In the genomic region with DNA sequence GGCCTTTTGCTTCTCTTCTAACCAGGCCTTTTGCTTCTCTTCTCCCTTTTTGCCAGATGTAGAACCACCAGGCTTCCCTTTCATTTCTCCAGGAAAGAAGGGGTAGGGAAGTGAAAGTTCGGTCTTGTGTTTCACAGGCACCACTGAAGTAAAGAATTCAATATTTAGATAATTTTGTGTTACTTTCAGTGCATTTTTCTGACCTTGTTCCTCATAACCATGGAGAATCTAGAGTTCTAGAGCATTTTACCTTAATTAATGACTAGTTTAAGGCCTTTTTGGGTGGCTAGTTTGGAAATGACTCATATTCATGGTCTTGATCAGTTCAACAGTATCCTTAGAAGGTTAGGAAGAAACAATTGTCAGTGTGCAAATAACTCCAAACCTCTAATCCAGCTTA, we compare ENCODE assay signal across 19 cellular contexts.
DNase-seq lines count a peak whose midpoint lies in the region; ATAC-seq lines count a peak whose summit lies in the region.
"Had no signal": no experiment of that assay in that cellular context is flagged by ENCODE, and none has a peak within 500 bp of the region (broad histone marks: within the 10 kb centered on the region; RNA-seq: fewer than 3 reads in every experiment).

No MANE protein-coding gene starts in this region.

- peaks cover 89% of the 10 kb centered on the region for H3K4me1 Mint-ChIP-seq in activated naive CD4-positive, alpha-beta T cell treated with anti-CD3 and anti-CD28 coated beads, Interleukin-2, amount 10 ng/mL, durations not matched to agents 7 days and 5 days
- peaks cover 77% of the 10 kb centered on the region for H3K4me1 Mint-ChIP-seq in T-helper 1 cell treated with Interleukin-12 subunit alpha and Interleukin-12 subunit beta and Interleukin-4 antibody, amounts not matched to agents 30 μg/mL and 1 μg/mL, for 36 hours (ENCODE audit: low read depth)
- peaks cover 58% of the 10 kb centered on the region for H3K4me1 Mint-ChIP-seq in stimulated activated effector memory CD8-positive, alpha-beta T cell treated with anti-CD3 and anti-CD28 coated beads, Interleukin-12 subunit alpha, Interleukin-12 subunit beta, amount 100 ng/mL, for 72 hours

- no peak overlapping the region for H3K4me3 Mint-ChIP-seq in activated naive CD4-positive, alpha-beta T cell treated with anti-CD3 and anti-CD28 coated beads, Interleukin-2, amount 10 ng/mL, durations not matched to agents 7 days and 5 days
- no peak overlapping the region for H3K4me3 Mint-ChIP-seq in T-helper 1 cell treated with Interleukin-12 subunit alpha and Interleukin-12 subunit beta and Interleukin-4 antibody, amounts not matched to agents 30 μg/mL and 1 μg/mL, for 36 hours
- H3K4me3 Mint-ChIP-seq in stimulated activated effector memory CD8-positive, alpha-beta T cell treated with anti-CD3 and anti-CD28 coated beads, Interleukin-12 subunit alpha, Interleukin-12 subunit beta, amount 100 ng/mL, for 72 hours, result no peak overlapping the region
- H3K4me3 Mint-ChIP-seq: activated naive CD8-positive, alpha-beta T cell treated with anti-CD3 and anti-CD28 coated beads, Interleukin-2, amount 10 ng/mL, durations not matched to agents 7 days and 5 days; T-helper 17 cell had no signal

- ATAC-seq in HG03175 (IDR thresholded peaks at IDR 0.05; ENCODE audit: unreplicated experiment), result peak; percentile 57
- ATAC-seq in stimulated activated effector memory CD8-positive, alpha-beta T cell treated with anti-CD3 and anti-CD28 coated beads, Interleukin-12 subunit alpha, Interleukin-12 subunit beta, amount 100 ng/mL, for 72 hours, result no peak
- ATAC-seq in GM21786 (IDR thresholded peaks at IDR 0.05; ENCODE audit: unreplicated experiment), result no peak
- ATAC-seq in GM21717 (IDR thresholded peaks at IDR 0.05; ENCODE audit: unreplicated experiment), result no peak
- ATAC-seq: left ventricle myocardium superior, Right ventricle myocardium inferior, sciatic nerve, T-helper 17 cell had no signal

- H3K36me3 Mint-ChIP-seq in activated naive CD4-positive, alpha-beta T cell treated with anti-CD3 and anti-CD28 coated beads, Interleukin-2, amount 10 ng/mL, durations not matched to agents 7 days and 5 days, result peaks cover 18% of the 10 kb centered on the region
- peaks cover 30% of the 10 kb centered on the region for H3K36me3 Mint-ChIP-seq in T-helper 1 cell treated with Interleukin-12 subunit alpha and Interleukin-12 subunit beta and Interleukin-4 antibody, amounts not matched to agents 30 μg/mL and 1 μg/mL, for 36 hours (ENCODE audit: low read depth)
- H3K36me3 Mint-ChIP-seq in stimulated activated effector memory CD8-positive, alpha-beta T cell treated with anti-CD3 and anti-CD28 coated beads, Interleukin-12 subunit alpha, Interleukin-12 subunit beta, amount 100 ng/mL, for 72 hours, result peaks cover 5% of the 10 kb centered on the region

- H3K27ac Mint-ChIP-seq in activated naive CD4-positive, alpha-beta T cell treated with anti-CD3 and anti-CD28 coated beads, Interleukin-2, amount 10 ng/mL, durations not matched to agents 7 days and 5 days, result peak overlapping the region; percentile 24
- peak overlapping the region; percentile 86 for H3K27ac Mint-ChIP-seq in T-helper 1 cell treated with Interleukin-12 subunit alpha and Interleukin-12 subunit beta and Interleukin-4 antibody, amounts not matched to agents 30 μg/mL and 1 μg/mL, for 36 hours
- H3K27ac Mint-ChIP-seq in stimulated activated effector memory CD8-positive, alpha-beta T cell treated with anti-CD3 and anti-CD28 coated beads, Interleukin-12 subunit alpha, Interleukin-12 subunit beta, amount 100 ng/mL, for 72 hours, result peak overlapping the region; percentile 64

- DNase-seq in activated naive CD4-positive, alpha-beta T cell treated with anti-CD3 and anti-CD28 coated beads, Interleukin-2, amount 10 ng/mL, durations not matched to agents 7 days and 5 days, result no peak
- DNase-seq in activated naive CD4-positive, alpha-beta T cell treated with anti-CD3 and anti-CD28 coated beads, Interleukin-2, amount 50 U/mL, for 16 hours, result no peak
- DNase-seq in stimulated activated effector memory CD8-positive, alpha-beta T cell treated with anti-CD3 and anti-CD28 coated beads, Interleukin-12 subunit alpha, Interleukin-12 subunit beta, amount 100 ng/mL, for 72 hours (ENCODE audit: low spot score in 2 of 2), result no peak
- no peak for DNase-seq in hepatic stellate cell (ENCODE audit: low spot score)
- DNase-seq: activated CD4-positive, CD25-positive, alpha-beta regulatory T cell; activated CD8-positive, alpha-beta memory T cell treated with anti-CD3 and anti-CD28 coated beads, Interleukin-2, amount 50 U/mL, for 48 hours; activated naive CD8-positive, alpha-beta T cell treated with anti-CD3 and anti-CD28 coated beads, Interleukin-2, amount 10 ng/mL, durations not matched to agents 7 days and 5 days; COR-L47; KG1; left ventricle myocardium superior; NCI-H2171 treated with DMSO at 0.1 percent for 48 hours; NCI-H82; T-helper 17 cell had no signal

- no peaks in the 10 kb centered on the region for H3K27me3 Mint-ChIP-seq in activated naive CD4-positive, alpha-beta T cell treated with anti-CD3 and anti-CD28 coated beads, Interleukin-2, amount 10 ng/mL, durations not matched to agents 7 days and 5 days
- H3K27me3 Mint-ChIP-seq in T-helper 1 cell treated with Interleukin-12 subunit alpha and Interleukin-12 subunit beta and Interleukin-4 antibody, amounts not matched to agents 30 μg/mL and 1 μg/mL, for 36 hours (ENCODE audit: low read depth), result no peaks in the 10 kb centered on the region
- H3K27me3 Mint-ChIP-seq: activated naive CD8-positive, alpha-beta T cell treated with anti-CD3 and anti-CD28 coated beads, Interleukin-2, amount 10 ng/mL, durations not matched to agents 7 days and 5 days; T-helper 17 cell had no signal

- no peaks in the 10 kb centered on the region for H3K9me3 Mint-ChIP-seq in activated naive CD4-positive, alpha-beta T cell treated with anti-CD3 and anti-CD28 coated beads, Interleukin-2, amount 10 ng/mL, durations not matched to agents 7 days and 5 days
- no peaks in the 10 kb centered on the region for H3K9me3 Mint-ChIP-seq in T-helper 1 cell treated with Interleukin-12 subunit alpha and Interleukin-12 subunit beta and Interleukin-4 antibody, amounts not matched to agents 30 μg/mL and 1 μg/mL, for 36 hours
- no peaks in the 10 kb centered on the region for H3K9me3 Mint-ChIP-seq in stimulated activated effector memory CD8-positive, alpha-beta T cell treated with anti-CD3 and anti-CD28 coated beads, Interleukin-12 subunit alpha, Interleukin-12 subunit beta, amount 100 ng/mL, for 72 hours
- H3K9me3 Mint-ChIP-seq: activated naive CD8-positive, alpha-beta T cell treated with anti-CD3 and anti-CD28 coated beads, Interleukin-2, amount 10 ng/mL, durations not matched to agents 7 days and 5 days had no signal

- CTCF ChIA-PET in activated naive CD4-positive, alpha-beta T cell treated with anti-CD3 and anti-CD28 coated beads, Interleukin-2, amount 10 ng/mL, durations not matched to agents 7 days and 5 days (lab: Charles Lee), result interaction anchor here (1.1 to 6.2 kb wide), 3 partner anchors 15 to 46 kb away, joined by 3 to 33 read pairs (median 20); no protein-coding TSS in a partner anchor

Comparison
In these comparisons a context has a peak if more than half of its experiments do, and no peak if none do; other contexts are left out.
1. H3K27ac Mint-ChIP-seq: peak in every context shown above with its lines; median percentile 86 in T-helper 1 cell treated with Interleukin-12 subunit alpha and Interleukin-12 subunit beta and Interleukin-4 antibody, amounts not matched to agents 30 μg/mL and 1 μg/mL, for 36 hours; 64 in stimulated activated effector memory CD8-positive, alpha-beta T cell treated with anti-CD3 and anti-CD28 coated beads, Interleukin-12 subunit alpha, Interleukin-12 subunit beta, amount 100 ng/mL, for 72 hours; 24 in activated naive CD4-positive, alpha-beta T cell treated with anti-CD3 and anti-CD28 coated beads, Interleukin-2, amount 10 ng/mL, durations not matched to agents 7 days and 5 days.